ENCODE assay signal across 11 cellular contexts in the genomic region with DNA sequence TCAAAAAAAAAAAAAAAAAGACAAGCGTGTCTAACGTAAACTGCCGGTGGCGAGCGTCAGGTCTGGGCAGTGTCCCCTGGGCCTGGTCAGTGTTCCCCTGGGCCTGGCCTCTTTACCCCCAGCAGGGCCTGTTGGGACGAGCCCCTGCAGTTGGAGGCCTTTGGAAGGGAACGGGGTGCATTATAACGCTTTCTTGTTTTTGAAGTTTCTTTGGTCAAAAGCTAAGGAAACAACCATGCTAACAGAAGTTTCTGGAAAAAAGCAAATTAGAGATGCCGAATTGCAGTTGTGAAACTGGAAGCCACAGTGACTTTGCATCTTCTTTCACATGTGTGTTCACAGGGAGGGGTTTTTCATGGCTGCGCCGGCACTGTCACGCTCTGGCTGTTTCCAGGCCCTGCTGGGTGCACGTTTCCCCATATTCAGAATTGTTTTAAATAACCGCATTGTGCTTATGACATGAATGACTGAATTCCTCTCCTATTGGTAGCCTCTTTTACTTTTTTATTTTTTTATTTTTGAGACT. TPM values are rescaled to one million over a fixed set of nuclear protein-coding genes. Genes with fewer than 3 reads are reported as not detected.
DNase-seq lines count a peak whose midpoint lies in the region; ATAC-seq and TF ChIP-seq lines count a peak whose summit lies in the region.
"Had no signal": no experiment of that assay in that cellular context is flagged by ENCODE, and none has a peak within 500 bp of the region (broad histone marks: within the 10 kb centered on the region; RNA-seq: fewer than 3 reads in every experiment).

No MANE protein-coding gene starts in this region.

- no peak for DNase-seq in activated CD4-positive, alpha-beta T cell treated with anti-CD3 and anti-CD28 coated beads for 36 hours
- no peak for DNase-seq in activated CD4-positive, alpha-beta T cell treated with anti-CD3 and anti-CD28 coated beads, Interleukin-2, amount 50 U/mL, for 4 hours
- no peak for DNase-seq in H9
- DNase-seq in HL-60 (ENCODE audit: low read depth in 1 of 2, low spot score in 1 of 2) = peak in 1 of 2 experiments; percentile 91
- no peak for DNase-seq in neuronal stem cell (ENCODE audit: low spot score)
- no peak for DNase-seq in effector memory CD4-positive, alpha-beta T cell
- DNase-seq in iPS-NIHi7 (ENCODE audit: extremely low spot score) = no peak
- DNase-seq in NCI-H2107 (lab: John Stamatoyannopoulos, UW) = no peak
- DNase-seq: SJCRH30 had no signal

- H2BK5ac ChIP-seq in H9 (ENCODE audit: insufficient read length, low read length) = no peak overlapping the region
- H2BK5ac ChIP-seq in neuronal stem cell (ENCODE audit: low read length) = peak overlapping the region; percentile 53

- POLR2A ChIA-PET in activated CD4-positive, alpha-beta T cell treated with anti-CD3 and anti-CD28 coated beads for 36 hours (lab: Charles Lee) = no interaction called here

- peaks cover 42 to 56% of the 10 kb centered on the region in 2 donors for H3K36me3 ChIP-seq in neuronal stem cell (replicated peaks in 1 of 2; ENCODE audit: control insufficient read depth in 2 of 2, insufficient read depth in 2 of 2, low read length in 2 of 2)
- peaks cover 40% of the 10 kb centered on the region for H3K36me3 ChIP-seq in effector memory CD4-positive, alpha-beta T cell (ENCODE audit: control insufficient read depth, insufficient read depth, low read length)

- H3K9me3 Mint-ChIP-seq in activated CD4-positive, alpha-beta T cell treated with anti-CD3 and anti-CD28 coated beads for 36 hours (ENCODE audit: low read depth) = no peaks in the 10 kb centered on the region
- no peaks in the 10 kb centered on the region for H3K9me3 Mint-ChIP-seq in H9
- H3K9me3 Mint-ChIP-seq: brain had no signal

- no peaks in the 10 kb centered on the region for H3K23me2 ChIP-seq in H9 (ENCODE audit: insufficient read length, low read depth, low read length, poor library complexity, severe bottlenecking)

- H3K4me3 ChIP-seq in HL-60 (replicated peaks; ENCODE audit: insufficient read depth, low read length) = no peak overlapping the region
- no peak overlapping the region for H3K4me3 ChIP-seq in neuronal stem cell (ENCODE audit: low read length in 2 of 2)
- H3K4me3 ChIP-seq in effector memory CD4-positive, alpha-beta T cell (ENCODE audit: insufficient read depth, low read depth, low read length, poor library complexity, severe bottlenecking) = no peak overlapping the region
- H3K4me3 ChIP-seq: A549, SJCRH30 had no signal

- no peak for ATAC-seq in activated CD4-positive, alpha-beta T cell treated with anti-CD3 and anti-CD28 coated beads for 36 hours
- ATAC-seq: A549 had no signal

- no peaks in the 10 kb centered on the region for H3K4me1 ChIP-seq in H9 (ENCODE audit: insufficient read depth, low read length)
- no peaks in the 10 kb centered on the region for H3K4me1 ChIP-seq in neuronal stem cell (ENCODE audit: control insufficient read depth in 2 of 2, insufficient read depth in 1 of 2, low read depth in 1 of 2, low read length in 2 of 2)
- no peaks in the 10 kb centered on the region for H3K4me1 ChIP-seq in effector memory CD4-positive, alpha-beta T cell (ENCODE audit: control insufficient read depth, insufficient read depth, low read length, poor library complexity, severe bottlenecking)
- H3K4me1 ChIP-seq: A549, SJCRH30 had no signal

- no peak overlapping the region for H4K8ac ChIP-seq in H9 (replicated peaks; ENCODE audit: insufficient read length, low read depth, low read length)
- H4K8ac ChIP-seq in neuronal stem cell (ENCODE audit: low read depth, low read length) = peak overlapping the region; percentile 65

- H3T11ph ChIP-seq in H9 (ENCODE audit: low read length) = no peak overlapping the region

- H3K56ac ChIP-seq in H9 (ENCODE audit: insufficient read length, low read depth, low read length) = no peak overlapping the region

- no peak overlapping the region for H4K5ac ChIP-seq in H9 (ENCODE audit: insufficient read length, low read depth, low read length)

- H3K79me2 ChIP-seq in H9 (ENCODE audit: insufficient read depth, low read length) = no peaks in the 10 kb centered on the region

- no peak overlapping the region; the same call in 1 of the 2 replicates for H3K14ac ChIP-seq in H9 (ENCODE audit: insufficient read depth, low read length)
- no peak overlapping the region for H3K14ac ChIP-seq in neuronal stem cell (ENCODE audit: low read length)

- WGBS in H9 (ENCODE audit: extremely low coverage, insufficient read length, low lambda C conversion rate) = no CpG with 5 or more reads among the region's 14 CpGs
- no CpG with 5 or more reads among the region's 14 CpGs for WGBS in neuronal stem cell (ENCODE audit: extremely low coverage in 2 of 2, insufficient read length in 2 of 2, insufficient replicate concordance in 1 of 2), 2 donors

- H3K27ac Mint-ChIP-seq in activated CD4-positive, alpha-beta T cell treated with anti-CD3 and anti-CD28 coated beads for 36 hours = peak overlapping the region; percentile 48
- peak overlapping the region in 2 of 3 experiments; percentile 34 to 37; a peak in 1 of 7 replicates for H3K27ac Mint-ChIP-seq in H9

- H4K91ac ChIP-seq in H9 (ENCODE audit: insufficient read length, low read depth, low read length) (no peak overlapping the region), neuronal stem cell (ENCODE audit: low read depth, low read length, poor library complexity) (no peak overlapping the region)

- H3K27me3 Mint-ChIP-seq in activated CD4-positive, alpha-beta T cell treated with anti-CD3 and anti-CD28 coated beads for 36 hours = no peaks in the 10 kb centered on the region
- no peaks in the 10 kb centered on the region for H3K27me3 Mint-ChIP-seq in H9 (ENCODE audit: low read depth)

- no peak overlapping the region for H2BK20ac ChIP-seq in H9 (ENCODE audit: low read depth, low read length, poor library complexity, severe bottlenecking)

- H3K9me3 ChIP-seq in H9 (ENCODE audit: control insufficient read depth, low read depth, low read length) (no peaks in the 10 kb centered on the region), neuronal stem cell (replicated peaks in 1 of 2; ENCODE audit: control insufficient read depth in 2 of 2, insufficient read depth in 1 of 2, low read depth in 1 of 2, low read length in 2 of 2) (peaks cover 0 to 2% of the 10 kb centered on the region in 2 donors)
- H3K9me3 ChIP-seq in effector memory CD4-positive, alpha-beta T cell (ENCODE audit: control insufficient read depth, low read length) = no peaks in the 10 kb centered on the region
- H3K9me3 ChIP-seq: A549, SJCRH30 had no signal

- H2BK120ac ChIP-seq in H9 (ENCODE audit: low read depth, low read length, poor library complexity, severe bottlenecking) (no peak overlapping the region), neuronal stem cell (ENCODE audit: low read depth, low read length) (no peak overlapping the region)

- TF ChIP-seq CTCF in H9 (conservative IDR thresholded peaks at IDR 0.05) (no peak), HL-60 (IDR thresholded peaks at IDR 0.05; ENCODE audit: insufficient read depth, low read length) (no peak)

- H3K23ac ChIP-seq in H9 (ENCODE audit: insufficient read length, low read depth, low read length) = no peak overlapping the region
- H3K23ac ChIP-seq in neuronal stem cell (ENCODE audit: low read depth, low read length, poor library complexity) = no peak overlapping the region

- H3K4ac ChIP-seq in H9 (ENCODE audit: low read depth, low read length) (no peak overlapping the region), neuronal stem cell (ENCODE audit: low read length) (no peak overlapping the region)

- H3K18ac ChIP-seq in H9 (ENCODE audit: insufficient read length, low read depth, low read length) (no peak overlapping the region), neuronal stem cell (ENCODE audit: low read length) (no peak overlapping the region)

- H3K4me2 ChIP-seq in H9 (ENCODE audit: insufficient read depth, insufficient read length, low read length) (no peak overlapping the region), neuronal stem cell (ENCODE audit: insufficient read depth, low read length, poor library complexity, severe bottlenecking) (no peak overlapping the region)
- H3K4me2 ChIP-seq: A549 had no signal

- CTCF ChIA-PET in activated CD4-positive, alpha-beta T cell treated with anti-CD3 and anti-CD28 coated beads for 36 hours (lab: Charles Lee) = interaction anchor here (0.5 kb wide), 1 partner anchor 170 kb away, joined by 3 read pairs; no protein-coding TSS in a partner anchor

- H2AFZ ChIP-seq in H9 (ENCODE audit: low read length) (no peak overlapping the region), neuronal stem cell (ENCODE audit: low read length) (no peak overlapping the region)

- no peaks in the 10 kb centered on the region for H4K20me1 ChIP-seq in H9 (ENCODE audit: control insufficient read depth, insufficient read depth, insufficient read length)

- no peak overlapping the region for H2BK12ac ChIP-seq in H9 (ENCODE audit: insufficient read length, low read depth, low read length)
- H2BK12ac ChIP-seq in neuronal stem cell (ENCODE audit: low read length) = no peak overlapping the region

- H3K79me1 ChIP-seq in H9 (ENCODE audit: insufficient read depth, low read depth, low read length, poor library complexity, severe bottlenecking) (no peaks in the 10 kb centered on the region), neuronal stem cell (ENCODE audit: low read depth, low read length) (peaks cover 9% of the 10 kb centered on the region)

- H3K27me3 ChIP-seq in H9 (ENCODE audit: insufficient read depth, low read length) = no peaks in the 10 kb centered on the region
- no peaks in the 10 kb centered on the region for H3K27me3 ChIP-seq in HL-60 (ENCODE audit: insufficient read depth, poor library complexity, severe bottlenecking)
- no peaks in the 10 kb centered on the region for H3K27me3 ChIP-seq in neuronal stem cell (ENCODE audit: control insufficient read depth in 3 of 3, insufficient read depth in 3 of 3, low read depth in 1 of 3, low read length in 3 of 3)
- H3K27me3 ChIP-seq in effector memory CD4-positive, alpha-beta T cell (replicated peaks; ENCODE audit: control insufficient read depth, insufficient read depth, low read length, poor library complexity, severe bottlenecking) = no peaks in the 10 kb centered on the region
- H3K27me3 ChIP-seq: SJCRH30 had no signal

- no peak overlapping the region for H3K27ac ChIP-seq in H9 (ENCODE audit: insufficient read length, low read depth, low read length)
- H3K27ac ChIP-seq in HL-60 (replicated peaks) = peak overlapping the region; percentile 88
- H3K27ac ChIP-seq in neuronal stem cell (replicated peaks; ENCODE audit: low read length) = no peak overlapping the region
- no peak overlapping the region for H3K27ac ChIP-seq in effector memory CD4-positive, alpha-beta T cell (ENCODE audit: insufficient read depth, low read length, poor library complexity, severe bottlenecking)
- H3K27ac ChIP-seq: A549, SJCRH30 had no signal

- H3K9ac ChIP-seq in H9 (ENCODE audit: extremely low read depth, insufficient read length, low read length) (no peak overlapping the region), neuronal stem cell (ENCODE audit: low read depth, low read length, poor library complexity) (no peak overlapping the region)

- H2BK15ac ChIP-seq in H9 (ENCODE audit: low read depth, low read length) = no peak overlapping the region
- no peak overlapping the region for H2BK15ac ChIP-seq in neuronal stem cell (ENCODE audit: low read length)

- no peaks in the 10 kb centered on the region for H3K4me1 Mint-ChIP-seq in activated CD4-positive, alpha-beta T cell treated with anti-CD3 and anti-CD28 coated beads for 36 hours
- H3K4me1 Mint-ChIP-seq in H9 = no peaks in the 10 kb centered on the region
- H3K4me1 Mint-ChIP-seq: brain had no signal

- peaks cover 26% of the 10 kb centered on the region for H3K36me3 Mint-ChIP-seq in activated CD4-positive, alpha-beta T cell treated with anti-CD3 and anti-CD28 coated beads for 36 hours (ENCODE audit: low read depth)
- peaks cover 29 to 50% (median 47%) of the 10 kb centered on the region in 3 experiments; a peak in 6 of 7 replicates for H3K36me3 Mint-ChIP-seq in H9 (ENCODE audit: insufficient read depth in 1 of 3, low read depth in 3 of 3)

- no peak overlapping the region for H2AK5ac ChIP-seq in H9 (ENCODE audit: insufficient read length, low read length)
- H2AK5ac ChIP-seq in neuronal stem cell (ENCODE audit: low read depth, low read length) = no peak overlapping the region

- no peak overlapping the region for H3K4me3 Mint-ChIP-seq in activated CD4-positive, alpha-beta T cell treated with anti-CD3 and anti-CD28 coated beads for 36 hours
- H3K4me3 Mint-ChIP-seq in H9 = no peak overlapping the region
- H3K4me3 Mint-ChIP-seq: brain had no signal

- intact Hi-C loops in activated CD4-positive, alpha-beta T cell treated with anti-CD3 and anti-CD28 coated beads for 36 hours (cut with DNase I, micrococcal nuclease) = no loop called here

RNA-seq across cellular contexts. Expression of a gene that starts 16.0 kb away (rescaled TPM):
- total RNA-seq in activated CD4-positive, alpha-beta T cell treated with anti-CD3 and anti-CD28 coated beads for 36 hours = 10 to 100 TPM; 51.7 to 53.4 TPM
- 73.3 and 76.7 TPM in 2 replicates for total RNA-seq in H9 (2021)
- polyA plus RNA-seq in neuronal stem cell (2013, experiment 1 of 2) = 18.5 TPM
- 19.3 TPM for polyA plus RNA-seq in neuronal stem cell (2013, experiment 2 of 2)

RNA-seq across cellular contexts. Expression of a gene that starts 29.2 kb away (rescaled TPM):
- 10 to 100 TPM; 29.9 to 30.9 TPM for total RNA-seq in activated CD4-positive, alpha-beta T cell treated with anti-CD3 and anti-CD28 coated beads for 36 hours
- total RNA-seq in H9 (2021) = 40.7 and 44.5 TPM in 2 replicates
- polyA plus RNA-seq in neuronal stem cell (2013, experiment 1 of 2) = 86.0 TPM
- polyA plus RNA-seq in neuronal stem cell (2013, experiment 2 of 2) = 88.8 TPM

RNA-seq across cellular contexts. Expression of a gene that starts 59.7 kb away (rescaled TPM):
- total RNA-seq in activated CD4-positive, alpha-beta T cell treated with anti-CD3 and anti-CD28 coated beads for 36 hours = 10 to 100 TPM; 73.5 to 90.7 TPM
- total RNA-seq in H9 (2021) = 13.0 TPM in 2 replicates
- polyA plus RNA-seq in neuronal stem cell (2013, experiment 1 of 2) = 7.7 TPM
- 7.4 TPM for polyA plus RNA-seq in neuronal stem cell (2013, experiment 2 of 2)
